ENCODE assay signal across 3 cellular contexts in the genomic region with DNA sequence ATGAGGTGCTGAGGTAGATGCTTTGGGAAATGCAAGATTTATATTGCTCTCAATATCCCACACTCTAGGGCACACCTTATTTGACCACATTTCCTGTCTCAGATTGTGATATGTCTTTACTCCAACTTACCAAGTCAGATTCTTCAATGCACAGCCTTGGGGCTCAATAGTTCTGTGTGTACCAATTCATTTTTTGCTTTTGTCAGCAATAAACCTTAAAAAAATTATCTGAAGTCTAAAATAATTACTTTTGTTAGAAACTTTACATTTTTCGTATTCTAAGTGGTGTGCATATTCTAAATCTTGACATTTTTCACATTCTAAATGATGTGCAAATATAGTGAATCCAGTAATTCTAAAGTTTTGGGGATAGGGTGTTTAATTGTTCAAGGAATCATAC.
TF ChIP-seq lines count a peak whose summit lies in the region.

No MANE protein-coding gene starts in this region.

TF ChIP-seq in HepG2, 621 proteins besides CTCF, POLR2A, EP300 and RAD21:
- peak; percentile 74 for TF ChIP-seq MAFF (IDR thresholded peaks at IDR 0.05; ENCODE audit: low read depth, low read length)
- TF ChIP-seq, protein P1, sequence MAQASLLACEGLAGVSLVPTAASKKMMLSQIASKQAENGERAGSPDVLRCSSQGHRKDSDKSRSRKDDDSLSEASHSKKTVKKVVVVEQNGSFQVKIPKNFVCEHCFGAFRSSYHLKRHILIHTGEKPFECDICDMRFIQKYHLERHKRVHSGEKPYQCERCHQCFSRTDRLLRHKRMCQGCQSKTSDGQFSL (CRISPR knock-in tag; IDR thresholded peaks at IDR 0.05) = no peak
- TF ChIP-seq MAFK (conservative IDR thresholded peaks at IDR 0.05 in 1 of 2, IDR thresholded peaks at IDR 0.05 in 1 of 2; ENCODE audit: low read length in 2 of 2) = peak; percentile 68 to 86

TF ChIP-seq in A549, 52 proteins besides CTCF, POLR2A, EP300 and RAD21:
- TF ChIP-seq MAFK (IDR thresholded peaks at IDR 0.05; ENCODE audit: partially characterized antibody) (peak; percentile 75), KDM1A (IDR thresholded peaks at IDR 0.05; ENCODE audit: low read depth) (no peak), NR3C1 (IDR thresholded peaks at IDR 0.05) (no peak), NFE2L2 (conservative IDR thresholded peaks at IDR 0.05; ENCODE audit: low read length) (no peak)
TF ChIP-seq in A549: peak in this region for 1.

TF ChIP-seq in IMR-90, 13 proteins besides CTCF, POLR2A, EP300 and RAD21:
- TF ChIP-seq RFX5 (IDR thresholded peaks at IDR 0.05; ENCODE audit: low read depth, low read length) = no peak
- peak; percentile 39 for TF ChIP-seq MAFK (IDR thresholded peaks at IDR 0.05; ENCODE audit: low read depth, low read length)
